In genomic region chr12:54472494-54473262, GRCh38 we compare ENCODE assay signal across 1 cellular context.
A peak's percentile ranks its signal among the peaks of the same experiment; 100 is the strongest.
TF ChIP-seq lines count a peak whose summit lies in the region.

No MANE protein-coding gene starts in this region.

TF ChIP-seq in K562, 482 proteins besides CTCF, POLR2A, EP300 and RAD21 (continued from another document and continues in another):
- TF ChIP-seq RERE (CRISPR knock-in tag; IDR thresholded peaks at IDR 0.05; ENCODE audit: borderline replicate concordance), result no peak
- no peak for TF ChIP-seq NR1H2 (CRISPR knock-in tag; IDR thresholded peaks at IDR 0.05)
- no peak for TF ChIP-seq ATF1 (CRISPR knock-in tag; IDR thresholded peaks at IDR 0.05)
- TF ChIP-seq ATF1 (tag; IDR thresholded peaks at IDR 0.05), result peak; percentile 47; the same call in 1 of the 2 replicates
- TF ChIP-seq, protein P1, sequence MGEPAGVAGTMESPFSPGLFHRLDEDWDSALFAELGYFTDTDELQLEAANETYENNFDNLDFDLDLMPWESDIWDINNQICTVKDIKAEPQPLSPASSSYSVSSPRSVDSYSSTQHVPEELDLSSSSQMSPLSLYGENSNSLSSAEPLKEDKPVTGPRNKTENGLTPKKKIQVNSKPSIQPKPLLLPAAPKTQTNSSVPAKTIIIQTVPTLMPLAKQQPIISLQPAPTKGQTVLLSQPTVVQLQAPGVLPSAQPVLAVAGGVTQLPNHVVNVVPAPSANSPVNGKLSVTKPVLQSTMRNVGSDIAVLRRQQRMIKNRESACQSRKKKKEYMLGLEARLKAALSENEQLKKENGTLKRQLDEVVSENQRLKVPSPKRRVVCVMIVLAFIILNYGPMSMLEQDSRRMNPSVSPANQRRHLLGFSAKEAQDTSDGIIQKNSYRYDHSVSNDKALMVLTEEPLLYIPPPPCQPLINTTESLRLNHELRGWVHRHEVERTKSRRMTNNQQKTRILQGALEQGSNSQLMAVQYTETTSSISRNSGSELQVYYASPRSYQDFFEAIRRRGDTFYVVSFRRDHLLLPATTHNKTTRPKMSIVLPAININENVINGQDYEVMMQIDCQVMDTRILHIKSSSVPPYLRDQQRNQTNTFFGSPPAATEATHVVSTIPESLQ (CRISPR knock-in tag; IDR thresholded peaks at IDR 0.05), result no peak
- TF ChIP-seq, protein P2, sequence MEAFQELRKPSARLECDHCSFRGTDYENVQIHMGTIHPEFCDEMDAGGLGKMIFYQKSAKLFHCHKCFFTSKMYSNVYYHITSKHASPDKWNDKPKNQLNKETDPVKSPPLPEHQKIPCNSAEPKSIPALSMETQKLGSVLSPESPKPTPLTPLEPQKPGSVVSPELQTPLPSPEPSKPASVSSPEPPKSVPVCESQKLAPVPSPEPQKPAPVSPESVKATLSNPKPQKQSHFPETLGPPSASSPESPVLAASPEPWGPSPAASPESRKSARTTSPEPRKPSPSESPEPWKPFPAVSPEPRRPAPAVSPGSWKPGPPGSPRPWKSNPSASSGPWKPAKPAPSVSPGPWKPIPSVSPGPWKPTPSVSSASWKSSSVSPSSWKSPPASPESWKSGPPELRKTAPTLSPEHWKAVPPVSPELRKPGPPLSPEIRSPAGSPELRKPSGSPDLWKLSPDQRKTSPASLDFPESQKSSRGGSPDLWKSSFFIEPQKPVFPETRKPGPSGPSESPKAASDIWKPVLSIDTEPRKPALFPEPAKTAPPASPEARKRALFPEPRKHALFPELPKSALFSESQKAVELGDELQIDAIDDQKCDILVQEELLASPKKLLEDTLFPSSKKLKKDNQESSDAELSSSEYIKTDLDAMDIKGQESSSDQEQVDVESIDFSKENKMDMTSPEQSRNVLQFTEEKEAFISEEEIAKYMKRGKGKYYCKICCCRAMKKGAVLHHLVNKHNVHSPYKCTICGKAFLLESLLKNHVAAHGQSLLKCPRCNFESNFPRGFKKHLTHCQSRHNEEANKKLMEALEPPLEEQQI (IDR thresholded peaks at IDR 0.05), result no peak
- no peak for TF ChIP-seq PTRF (tag; IDR thresholded peaks at IDR 0.05)
- TF ChIP-seq GATAD2B (IDR thresholded peaks at IDR 0.05; ENCODE audit: borderline replicate concordance), result no peak
- TF ChIP-seq, protein P3, sequence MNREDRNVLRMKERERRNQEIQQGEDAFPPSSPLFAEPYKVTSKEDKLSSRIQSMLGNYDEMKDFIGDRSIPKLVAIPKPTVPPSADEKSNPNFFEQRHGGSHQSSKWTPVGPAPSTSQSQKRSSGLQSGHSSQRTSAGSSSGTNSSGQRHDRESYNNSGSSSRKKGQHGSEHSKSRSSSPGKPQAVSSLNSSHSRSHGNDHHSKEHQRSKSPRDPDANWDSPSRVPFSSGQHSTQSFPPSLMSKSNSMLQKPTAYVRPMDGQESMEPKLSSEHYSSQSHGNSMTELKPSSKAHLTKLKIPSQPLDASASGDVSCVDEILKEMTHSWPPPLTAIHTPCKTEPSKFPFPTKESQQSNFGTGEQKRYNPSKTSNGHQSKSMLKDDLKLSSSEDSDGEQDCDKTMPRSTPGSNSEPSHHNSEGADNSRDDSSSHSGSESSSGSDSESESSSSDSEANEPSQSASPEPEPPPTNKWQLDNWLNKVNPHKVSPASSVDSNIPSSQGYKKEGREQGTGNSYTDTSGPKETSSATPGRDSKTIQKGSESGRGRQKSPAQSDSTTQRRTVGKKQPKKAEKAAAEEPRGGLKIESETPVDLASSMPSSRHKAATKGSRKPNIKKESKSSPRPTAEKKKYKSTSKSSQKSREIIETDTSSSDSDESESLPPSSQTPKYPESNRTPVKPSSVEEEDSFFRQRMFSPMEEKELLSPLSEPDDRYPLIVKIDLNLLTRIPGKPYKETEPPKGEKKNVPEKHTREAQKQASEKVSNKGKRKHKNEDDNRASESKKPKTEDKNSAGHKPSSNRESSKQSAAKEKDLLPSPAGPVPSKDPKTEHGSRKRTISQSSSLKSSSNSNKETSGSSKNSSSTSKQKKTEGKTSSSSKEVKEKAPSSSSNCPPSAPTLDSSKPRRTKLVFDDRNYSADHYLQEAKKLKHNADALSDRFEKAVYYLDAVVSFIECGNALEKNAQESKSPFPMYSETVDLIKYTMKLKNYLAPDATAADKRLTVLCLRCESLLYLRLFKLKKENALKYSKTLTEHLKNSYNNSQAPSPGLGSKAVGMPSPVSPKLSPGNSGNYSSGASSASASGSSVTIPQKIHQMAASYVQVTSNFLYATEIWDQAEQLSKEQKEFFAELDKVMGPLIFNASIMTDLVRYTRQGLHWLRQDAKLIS (CRISPR knock-in tag; IDR thresholded peaks at IDR 0.05), result no peak
- TF ChIP-seq SMARCC2 (IDR thresholded peaks at IDR 0.05; ENCODE audit: low read depth), result no peak
- TF ChIP-seq CHD2 (IDR thresholded peaks at IDR 0.05; ENCODE audit: low read depth, low read length), result peak; percentile 35; the same call in 1 of the 2 replicates
- no peak for TF ChIP-seq KDM5B (IDR thresholded peaks at IDR 0.05; ENCODE audit: insufficient replicate concordance, low read depth, low read length)
- TF ChIP-seq EWSR1 (IDR thresholded peaks at IDR 0.05; ENCODE audit: borderline replicate concordance, low read depth, partially characterized antibody), result no peak
- TF ChIP-seq GTF2E2 (tag; IDR thresholded peaks at IDR 0.05), result 0 out of 2 replicates have a peak, but pooled peaks have one; percentile 2
- no peak for TF ChIP-seq ZBTB2 (IDR thresholded peaks at IDR 0.05)
- TF ChIP-seq HMGN3 (IDR thresholded peaks at IDR 0.05; ENCODE audit: borderline replicate concordance, extremely low read depth, insufficient read length, low read depth, low read length), result no peak
- no peak; a peak in 1 of 4 replicates for TF ChIP-seq MNT (conservative IDR thresholded peaks at IDR 0.05)
- TF ChIP-seq ZFP1 (CRISPR knock-in tag; IDR thresholded peaks at IDR 0.05), result no peak
- no peak for TF ChIP-seq THAP7 (CRISPR knock-in tag; IDR thresholded peaks at IDR 0.05)
- 0 out of 2 replicates have a peak, but pooled peaks have one; percentile 6 for TF ChIP-seq ZNF592 (IDR thresholded peaks at IDR 0.05)
- no peak for TF ChIP-seq PURB (CRISPR knock-in tag; IDR thresholded peaks at IDR 0.05; ENCODE audit: low read depth)
- no peak for TF ChIP-seq ZNF3 (CRISPR knock-in tag; IDR thresholded peaks at IDR 0.05)
- no peak for TF ChIP-seq ZNF780A (CRISPR knock-in tag; IDR thresholded peaks at IDR 0.05)
- TF ChIP-seq DMBX1 (CRISPR knock-in tag; IDR thresholded peaks at IDR 0.05; ENCODE audit: borderline replicate concordance), result no peak
- TF ChIP-seq NBN (IDR thresholded peaks at IDR 0.05; ENCODE audit: low read depth), result no peak
- TF ChIP-seq BHLHE40 (IDR thresholded peaks at IDR 0.05; ENCODE audit: low read length), result no peak
- no peak for TF ChIP-seq ETV6 (IDR thresholded peaks at IDR 0.05; ENCODE audit: borderline replicate concordance in 1 of 2, low read depth in 2 of 2, low read length in 1 of 2)
- TF ChIP-seq ETV6 (CRISPR knock-in tag; IDR thresholded peaks at IDR 0.05; ENCODE audit: borderline replicate concordance), result no peak
- 0 out of 2 replicates have a peak, but pooled peaks have one; percentile 15 for TF ChIP-seq KAT7 (CRISPR knock-in tag; IDR thresholded peaks at IDR 0.05; ENCODE audit: borderline replicate concordance)
- TF ChIP-seq BRD4 (IDR thresholded peaks at IDR 0.05), result 0 out of 2 replicates have a peak, but pooled peaks have one; percentile 28
- no peak for TF ChIP-seq MCM3 (IDR thresholded peaks at IDR 0.05)
- TF ChIP-seq NEUROD1 (IDR thresholded peaks at IDR 0.05; ENCODE audit: borderline replicate concordance, low read depth, low read length, partially characterized antibody), result no peak
- TF ChIP-seq ZC3H4 (CRISPR knock-in tag; IDR thresholded peaks at IDR 0.05; ENCODE audit: borderline replicate concordance), result no peak
- TF ChIP-seq CHD1 (IDR thresholded peaks at IDR 0.05; ENCODE audit: low read length), result peak; percentile 79
- TF ChIP-seq ZNF586 (CRISPR knock-in tag; conservative IDR thresholded peaks at IDR 0.05), result no peak
- TF ChIP-seq RCOR1 (IDR thresholded peaks at IDR 0.05; ENCODE audit: borderline replicate concordance in 1 of 2, low read depth in 2 of 2, low read length in 2 of 2), result 0 out of 4 replicates have a peak, but pooled peaks of 1 of the 2 experiments have one; percentile 7
- no peak for TF ChIP-seq MAZ (CRISPR knock-in tag; conservative IDR thresholded peaks at IDR 0.05 in 1 of 2, IDR thresholded peaks at IDR 0.05 in 1 of 2)
